Comparison of ENCODE assay signal across 1 cellular context in genomic region chr13:112894673-112895481, GRCh38.
TF ChIP-seq lines count a peak whose summit lies in the region.

No MANE protein-coding gene starts in this region.

TF ChIP-seq in HepG2, 621 proteins besides CTCF, POLR2A, EP300 and RAD21 (continued from another document and continues in another):
- TF ChIP-seq ZNF597 (CRISPR knock-in tag; IDR thresholded peaks at IDR 0.05) (no peak), ZSCAN21 (CRISPR knock-in tag; IDR thresholded peaks at IDR 0.05; ENCODE audit: borderline replicate concordance) (peak; percentile 49; the same call in 1 of the 2 replicates), NFIB (CRISPR knock-in tag; IDR thresholded peaks at IDR 0.05; ENCODE audit: borderline replicate concordance) (no peak), MTF1 (CRISPR knock-in tag; IDR thresholded peaks at IDR 0.05) (no peak), RXRA (CRISPR knock-in tag; IDR thresholded peaks at IDR 0.05) (peak; percentile 57; the same call in 1 of the 2 replicates), TFAP4 (IDR thresholded peaks at IDR 0.05; ENCODE audit: borderline replicate concordance, low read depth) (peak; percentile 62; the same call in 1 of the 2 replicates), ZNF768 (CRISPR knock-in tag; IDR thresholded peaks at IDR 0.05) (no peak), ADNP (CRISPR knock-in tag; IDR thresholded peaks at IDR 0.05) (no peak), MAF1 (CRISPR knock-in tag; IDR thresholded peaks at IDR 0.05; ENCODE audit: borderline replicate concordance) (no peak), KLF9 (CRISPR knock-in tag; IDR thresholded peaks at IDR 0.05; ENCODE audit: low read depth) (no peak), BATF2 (CRISPR knock-in tag; IDR thresholded peaks at IDR 0.05) (no peak), ZNF441 (CRISPR knock-in tag; IDR thresholded peaks at IDR 0.05; ENCODE audit: borderline replicate concordance) (no peak), PRDM10 (CRISPR knock-in tag; IDR thresholded peaks at IDR 0.05; ENCODE audit: low read depth) (no peak), HNF1B (CRISPR knock-in tag; IDR thresholded peaks at IDR 0.05) (peak; percentile 78; the same call in 1 of the 2 replicates), AHR (CRISPR knock-in tag; IDR thresholded peaks at IDR 0.05) (0 out of 2 replicates have a peak, but pooled peaks have one; percentile 65), ZNF7 (CRISPR knock-in tag; IDR thresholded peaks at IDR 0.05) (no peak), YEATS4 (CRISPR knock-in tag; IDR thresholded peaks at IDR 0.05; ENCODE audit: borderline replicate concordance) (0 out of 2 replicates have a peak, but pooled peaks have one; percentile 54), REXO4 (CRISPR knock-in tag; IDR thresholded peaks at IDR 0.05; ENCODE audit: borderline replicate concordance) (no peak), MYC (CRISPR knock-in tag; IDR thresholded peaks at IDR 0.05; ENCODE audit: borderline replicate concordance) (peak; percentile 68; the same call in 1 of the 2 replicates), ZNF605 (CRISPR knock-in tag; IDR thresholded peaks at IDR 0.05) (peak; percentile 79; the same call in 1 of the 2 replicates), IKZF4 (CRISPR knock-in tag; IDR thresholded peaks at IDR 0.05; ENCODE audit: borderline replicate concordance, low read depth, not compliant biosample characterization) (peak; percentile 30), HOXA5 (CRISPR knock-in tag; IDR thresholded peaks at IDR 0.05) (peak; percentile 56; the same call in 1 of the 2 replicates), ZNF235 (CRISPR knock-in tag; IDR thresholded peaks at IDR 0.05; ENCODE audit: borderline replicate concordance) (0 out of 2 replicates have a peak, but pooled peaks have one; percentile 38), ZBTB42 (CRISPR knock-in tag; IDR thresholded peaks at IDR 0.05) (no peak), FOXC1 (CRISPR knock-in tag; IDR thresholded peaks at IDR 0.05; ENCODE audit: borderline replicate concordance) (peak; percentile 66; the same call in 1 of the 2 replicates), ZNF354B (CRISPR knock-in tag; IDR thresholded peaks at IDR 0.05) (0 out of 2 replicates have a peak, but pooled peaks have one; percentile 39), ZNF749 (CRISPR knock-in tag; IDR thresholded peaks at IDR 0.05; ENCODE audit: borderline replicate concordance) (0 out of 2 replicates have a peak, but pooled peaks have one; percentile 41), HDAC1 (CRISPR knock-in tag; IDR thresholded peaks at IDR 0.05) (peak; percentile 15; the same call in 1 of the 2 replicates), TCF12 (IDR thresholded peaks at IDR 0.05) (no peak), TCF12 (CRISPR knock-in tag; IDR thresholded peaks at IDR 0.05) (0 out of 2 replicates have a peak, but pooled peaks have one; percentile 34), HMGXB4 (CRISPR knock-in tag; IDR thresholded peaks at IDR 0.05; ENCODE audit: borderline replicate concordance in 1 of 2, low read depth in 1 of 2) (peak in 1 of 2 experiments; percentile 55; a peak in 3 of 4 replicates), ZNF350 (CRISPR knock-in tag; IDR thresholded peaks at IDR 0.05; ENCODE audit: borderline replicate concordance, low read depth) (peak; percentile 33; the same call in 1 of the 2 replicates), ZBTB38 (CRISPR knock-in tag; IDR thresholded peaks at IDR 0.05) (peak; percentile 73; the same call in 1 of the 2 replicates), ZNF333 (CRISPR knock-in tag; IDR thresholded peaks at IDR 0.05; ENCODE audit: borderline replicate concordance) (no peak), ZBTB7A (CRISPR knock-in tag; IDR thresholded peaks at IDR 0.05) (peak; percentile 71; the same call in 1 of the 2 replicates), NCOA2 (CRISPR knock-in tag; IDR thresholded peaks at IDR 0.05) (peak; percentile 22; the same call in 1 of the 2 replicates), ATF2 (CRISPR knock-in tag; IDR thresholded peaks at IDR 0.05) (peak; percentile 15; the same call in 1 of the 2 replicates), CBX1 (IDR thresholded peaks at IDR 0.05; ENCODE audit: low read depth) (no peak), RERE (CRISPR knock-in tag; IDR thresholded peaks at IDR 0.05; ENCODE audit: low read depth) (no peak), ZNF280B (CRISPR knock-in tag; IDR thresholded peaks at IDR 0.05; ENCODE audit: borderline replicate concordance) (no peak)
